ENCODE assay signal across 9 cellular contexts in the genomic region with DNA sequence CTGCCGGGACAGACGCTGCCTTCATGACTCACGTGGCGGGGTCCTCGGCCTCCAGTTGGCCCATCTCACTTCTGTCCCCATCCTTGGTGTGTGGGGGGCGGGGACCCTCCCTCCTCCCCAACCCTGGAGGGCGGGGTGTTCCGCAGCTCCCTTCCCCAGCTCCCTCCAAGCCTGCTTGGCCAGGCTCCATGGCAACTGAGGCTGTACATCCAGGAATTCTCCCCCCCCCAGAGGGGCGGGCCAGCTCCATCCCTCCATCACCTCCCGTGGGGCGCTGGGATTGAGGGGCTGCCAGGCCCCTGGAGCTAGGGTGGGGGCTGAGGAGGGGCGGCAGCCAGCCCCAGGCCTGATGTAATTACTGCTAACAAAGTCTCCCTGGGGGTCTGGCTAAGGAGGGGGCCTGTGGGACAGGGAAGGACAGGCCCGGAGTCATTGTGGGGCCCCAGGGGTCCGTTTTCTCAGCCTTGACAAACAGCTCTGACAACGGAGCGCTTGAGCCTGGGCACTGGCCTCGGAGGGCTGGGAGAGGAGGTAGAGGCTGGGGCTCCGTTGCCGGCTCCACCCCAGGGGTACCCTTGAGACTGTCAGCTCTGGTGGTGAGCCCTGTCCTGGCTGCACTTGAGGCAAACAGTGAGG. TPM values are rescaled to one million over a fixed set of nuclear protein-coding genes. Genes with fewer than 3 reads are reported as not detected.
DNase-seq lines count a peak whose midpoint lies in the region; ATAC-seq and TF ChIP-seq lines count a peak whose summit lies in the region.
"Had no signal": no experiment of that assay in that cellular context is flagged by ENCODE, and none has a peak within 500 bp of the region (broad histone marks: within the 10 kb centered on the region; RNA-seq: fewer than 3 reads in every experiment).

No MANE protein-coding gene starts in this region.

- TF ChIP-seq CTCF in esophagus squamous epithelium (IDR thresholded peaks at IDR 0.05): no peak
- TF ChIP-seq CTCF in sigmoid colon (IDR thresholded peaks at IDR 0.05): no peak
- TF ChIP-seq CTCF in natural killer cell (IDR thresholded peaks at IDR 0.05): no peak

- intact Hi-C loops in esophagus squamous epithelium (cut with DNase I): no loop called here
- intact Hi-C loops in sigmoid colon (cut with DNase I): no loop called here
- intact Hi-C loops in natural killer cell (cut with micrococcal nuclease): no loop called here

- no peak for TF ChIP-seq EP300 in sigmoid colon (IDR thresholded peaks at IDR 0.05)

- peaks cover 5 to 11% of the 10 kb centered on the region in 2 donors for H3K4me1 Mint-ChIP-seq in natural killer cell

- no peak for TF ChIP-seq POLR2A in esophagus squamous epithelium (IDR thresholded peaks at IDR 0.05)
- TF ChIP-seq POLR2A in sigmoid colon (IDR thresholded peaks at IDR 0.05): no peak

- H3K9me3 Mint-ChIP-seq in natural killer cell: no peaks in the 10 kb centered on the region

- peaks cover 0 to 20% (median 0%) of the 10 kb centered on the region in 4 donors for H3K27me3 ChIP-seq in esophagus squamous epithelium
- no peaks in the 10 kb centered on the region for H3K27me3 ChIP-seq in sigmoid colon

- H3K4me3 ChIP-seq in esophagus squamous epithelium (no peak overlapping the region), sigmoid colon (peak overlapping the region in 1 of 4 donors; percentile 4)

- peak overlapping the region; percentile 29 to 69 (median 62) for H3K27ac ChIP-seq in esophagus squamous epithelium
- H3K27ac ChIP-seq in sigmoid colon: peak overlapping the region; percentile 42 to 74 (median 58)

- no peak overlapping the region for H3K27ac Mint-ChIP-seq in natural killer cell

- no peaks in the 10 kb centered on the region for H3K9me3 ChIP-seq in esophagus squamous epithelium
- no peaks in the 10 kb centered on the region for H3K9me3 ChIP-seq in sigmoid colon

- ATAC-seq in GM19328 (IDR thresholded peaks at IDR 0.05; ENCODE audit: unreplicated experiment) (no peak), natural killer cell (no peak), HG03378 (IDR thresholded peaks at IDR 0.05; ENCODE audit: unreplicated experiment) (no peak)

- H3K36me3 ChIP-seq in esophagus squamous epithelium (peaks cover 23 to 42% (median 32%) of the 10 kb centered on the region in 3 donors), sigmoid colon (peaks cover 26 to 41% (median 28%) of the 10 kb centered on the region in 4 donors)

- H3K36me3 Mint-ChIP-seq in natural killer cell: no peaks in the 10 kb centered on the region

- DNase-seq in NCI-H345 (lab: John Stamatoyannopoulos, UW) (peak; percentile 49), esophagus squamous epithelium (lab: John Stamatoyannopoulos, UW) (no peak), sigmoid colon (peak; percentile 84), natural killer cell (no peak)
- DNase-seq: central memory CD4-positive, alpha-beta T cell; NCI-H1436 treated with DMSO at 0.1 percent for 48 hours; posterior cingulate gyrus had no signal

- 10 to 30% methylated on average over 2 to 6 of the region's 19 CpGs for WGBS in esophagus squamous epithelium, 2 donors
- WGBS in sigmoid colon, 2 donors: 22 to 56% methylated on average over 19 of the region's 19 CpGs

- H3K4me1 ChIP-seq in esophagus squamous epithelium: peaks cover 52 to 73% (median 58%) of the 10 kb centered on the region in 3 donors
- H3K4me1 ChIP-seq in sigmoid colon: peaks cover 0 to 50% (median 31%) of the 10 kb centered on the region in 4 donors

- peaks cover 5 to 7% of the 10 kb centered on the region in 2 donors for H3K27me3 Mint-ChIP-seq in natural killer cell (ENCODE audit: low read depth in 2 of 2)

- H3K4me3 Mint-ChIP-seq in natural killer cell: no peak overlapping the region

RNA-seq across cellular contexts. Expression of a gene that starts 8.0 kb away (rescaled TPM):
- total RNA-seq in esophagus squamous epithelium: 1 to 10 TPM in 3 of 4 donors, under 1 TPM in 1; 0.48 to 6.3 (median 1.1) TPM
- total RNA-seq in sigmoid colon: 10 to 100 TPM in 3 of 4 donors, 1 to 10 TPM in 1; 9.6 to 18.3 (median 14.3) TPM
- 1 to 10 TPM in 1 of 3 donors, under 1 TPM in 2; 0.23 to 6.5 (median 0.60) TPM for polyA plus RNA-seq in sigmoid colon
- under 1 TPM in 2 of 3 donors, not detected in 1; 0.31 to 0.39 TPM for total RNA-seq in natural killer cell

RNA-seq across cellular contexts. Expression of a gene that starts 22.4 kb away (rescaled TPM):
- 1 to 10 TPM in 3 of 4 donors, under 1 TPM in 1; 0.64 to 3.8 (median 2.2) TPM for total RNA-seq in esophagus squamous epithelium
- total RNA-seq in sigmoid colon: 1 to 10 TPM; 1.5 to 6.4 (median 2.1) TPM
- polyA plus RNA-seq in sigmoid colon: 1 to 10 TPM; 1.2 to 9.2 (median 1.8) TPM
- not detected for total RNA-seq in natural killer cell

RNA-seq across cellular contexts. Expression of a gene that starts 28.0 kb away (rescaled TPM):
- total RNA-seq in esophagus squamous epithelium (1 to 10 TPM in 2 of 4 donors, under 1 TPM in 1, not detected in 1; 0.82 to 6.7 (median 2.5) TPM), sigmoid colon (10 to 100 TPM in 1 of 4 donors, 1 to 10 TPM in 3; 1.2 to 19.1 (median 8.1) TPM), natural killer cell (not detected)
- polyA plus RNA-seq in sigmoid colon: 1 to 10 TPM; 2.3 to 5.9 (median 4.2) TPM

RNA-seq across cellular contexts. Expression of a gene that starts 33.1 kb away (rescaled TPM):
- total RNA-seq in esophagus squamous epithelium: 10 to 100 TPM; 66.2 to 80.6 (median 75.8) TPM
- 10 to 100 TPM; 28.0 to 62.4 (median 33.7) TPM for total RNA-seq in sigmoid colon
- polyA plus RNA-seq in sigmoid colon: 100 to 1,000 TPM in 2 of 3 donors, 10 to 100 TPM in 1; 92.5 to 345 (median 181) TPM
- total RNA-seq in natural killer cell: 10 to 100 TPM; 10.3 to 19.4 (median 12.0) TPM

RNA-seq across cellular contexts. Expression of a gene that starts 37.7 kb away (rescaled TPM):
- total RNA-seq in esophagus squamous epithelium: not detected
- total RNA-seq in sigmoid colon: not detected
- under 1 TPM in 1 of 3 donors, not detected in 2; 0.04 TPM for polyA plus RNA-seq in sigmoid colon
- total RNA-seq in natural killer cell: not detected

Comparison
In these comparisons a context has a peak if more than half of its experiments do, and no peak if none do; other contexts are left out.
1. DNase-seq: peak in NCI-H345 (single experiment) and sigmoid colon (single experiment); none in esophagus squamous epithelium (single experiment) and natural killer cell (single experiment).